Comparison of ENCODE assay signal across 21 cellular contexts in genomic region chr3:191987951-191988350, GRCh38.
"Had no signal": no experiment of that assay in that cellular context is flagged by ENCODE, and none has a peak within 500 bp of the region (broad histone marks: within the 10 kb centered on the region; RNA-seq: fewer than 3 reads in every experiment).

No MANE protein-coding gene starts in this region.

- ATAC-seq: activated T-cell treated with anti-CD3 and anti-CD28 coated beads, Interleukin-2, amount 50 U/mL, for 4 hours; gastroesophageal sphincter; natural killer cell treated with Interleukin-12 subunit alpha and Interleukin-12 subunit beta and Interleukin-15 and Interleukin-18, amount 100 ng/mL, for 72 hours; pancreas; psoas muscle; right cardiac atrium had no signal

- DNase-seq: activated CD4-positive, alpha-beta T cell treated with anti-CD3 and anti-CD28 coated beads for 4 hours; activated CD4-positive, alpha-beta T cell treated with anti-CD3 and anti-CD28 coated beads, Interleukin-2, amount 50 U/mL, for 48 hours; activated CD4-positive, CD25-positive, alpha-beta regulatory T cell; activated CD8-positive, alpha-beta memory T cell treated with anti-CD3 and anti-CD28 coated beads, Interleukin-2, amount 50 U/mL, for 48 hours; activated naive CD4-positive, alpha-beta T cell; activated T-cell treated with anti-CD3 and anti-CD28 coated beads, Interleukin-2, amount 50 U/mL, for 4 hours; adrenal gland; colonic mucosa; dorsolateral prefrontal cortex; head of caudate nucleus; hypothalamus; left ventricle myocardium inferior; midbrain; pancreas; psoas muscle; right cardiac atrium; substantia nigra; T-helper 9 cell; thyroid gland had no signal
